Comparison of ENCODE assay signal across 25 cellular contexts in the genomic region with DNA sequence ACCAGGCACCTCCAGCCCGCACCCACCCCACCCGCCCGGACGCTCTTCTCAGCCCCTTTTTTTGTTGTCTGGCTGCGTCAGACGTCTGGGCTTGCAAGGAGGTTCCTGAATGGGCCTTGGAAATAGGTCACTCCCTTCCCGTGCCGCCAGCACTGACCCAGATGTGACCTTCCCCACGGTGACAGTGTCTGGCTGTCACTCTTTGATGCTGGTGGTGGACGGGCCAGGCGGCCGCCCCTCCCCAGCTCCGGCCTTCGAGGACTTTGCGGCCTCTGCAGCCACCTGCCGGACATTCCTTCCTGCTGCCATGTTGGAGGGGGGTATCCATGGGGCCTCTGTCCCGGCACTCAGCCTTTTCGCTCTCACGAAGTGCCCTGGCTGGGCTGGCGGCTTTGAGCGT. TPM values are rescaled to one million over a fixed set of nuclear protein-coding genes. Genes with fewer than 3 reads are reported as not detected.
A peak's percentile ranks its signal among the peaks of the same experiment; 100 is the strongest.
DNase-seq lines count a peak whose midpoint lies in the region; ATAC-seq and TF ChIP-seq lines count a peak whose summit lies in the region.
"Had no signal": no experiment of that assay in that cellular context is flagged by ENCODE, and none has a peak within 500 bp of the region (broad histone marks: within the 10 kb centered on the region; RNA-seq: fewer than 3 reads in every experiment).

No MANE protein-coding gene starts in this region.

- POLR2A ChIA-PET in GM10248 (lab: Yijun Ruan, JAX) = no interaction called here

- no peaks in the 10 kb centered on the region for H3K27me3 Mint-ChIP-seq in endodermal cell (ENCODE audit: insufficient read depth)
- H3K27me3 Mint-ChIP-seq: activated naive CD8-positive, alpha-beta T cell treated with anti-CD3 and anti-CD28 coated beads for 36 hours had no signal

- DNase-seq in H7 = peak; percentile 62
- no peak for DNase-seq in endodermal cell
- DNase-seq in midbrain (lab: John Stamatoyannopoulos, UW) = peak; percentile 32
- DNase-seq in sigmoid colon = no peak
- no peak for DNase-seq in activated CD8-positive, alpha-beta memory T cell treated with anti-CD3 and anti-CD28 coated beads for 24 hours
- DNase-seq in erythroblast (lab: John Stamatoyannopoulos, UW) = no peak
- no peak for DNase-seq in GM10248 (ENCODE audit: extremely low spot score)
- DNase-seq: activated CD4-positive, alpha-beta T cell treated with anti-CD3 and anti-CD28 coated beads, Interleukin-2, amount 50 U/mL, for 1 hour; activated naive CD8-positive, alpha-beta T cell treated with anti-CD3 and anti-CD28 coated beads for 36 hours; Caco-2; DND-41; effector memory CD4-positive, alpha-beta T cell; GOT3; mesendoderm; naive thymus-derived CD4-positive, alpha-beta T cell; NCI-H146; NCI-H2171 treated with DMSO at 0.1 percent for 48 hours; NCI-H524 treated with DMSO at 0.1 percent for 48 hours; stimulated activated CD4-positive, alpha-beta T cell treated with anti-CD3 and anti-CD28 coated beads, Interleukin-4, amount 100 ng/mL, for 24 hours; stimulated activated naive CD8-positive, alpha-beta T cell treated with anti-CD3 and anti-CD28 coated beads, Interleukin-15, Interleukin-2, amounts not matched to agents 100 U/mL and 50 U/mL, for 24 hours; WERI-Rb-1 had no signal

- intact Hi-C loops in sigmoid colon (cut with DNase I) = no loop called here

- CTCF ChIA-PET in GM10248 (lab: Yijun Ruan, JAX) = no interaction called here

- H3K9me3 Mint-ChIP-seq in endodermal cell = no peaks in the 10 kb centered on the region
- H3K9me3 Mint-ChIP-seq: activated naive CD8-positive, alpha-beta T cell treated with anti-CD3 and anti-CD28 coated beads for 36 hours; naive thymus-derived CD4-positive, alpha-beta T cell had no signal

- H3K4me1 Mint-ChIP-seq in endodermal cell = peaks cover 40% of the 10 kb centered on the region

- no peak overlapping the region for H3K4me3 Mint-ChIP-seq in endodermal cell
- H3K4me3 Mint-ChIP-seq: activated naive CD8-positive, alpha-beta T cell treated with anti-CD3 and anti-CD28 coated beads for 36 hours; naive thymus-derived CD4-positive, alpha-beta T cell had no signal

- no peak for ATAC-seq in GM18498 (IDR thresholded peaks at IDR 0.05; ENCODE audit: unreplicated experiment)
- ATAC-seq: naive thymus-derived CD4-positive, alpha-beta T cell; stimulated activated naive CD8-positive, alpha-beta T cell treated with anti-CD3 and anti-CD28 coated beads, Interleukin-15, Interleukin-2, amounts not matched to agents 100 U/mL and 50 U/mL, for 24 hours had no signal

- no peak overlapping the region for H3K9ac ChIP-seq in endodermal cell (ENCODE audit: extremely low read depth, low read length, poor library complexity, severe bottlenecking)
- H3K9ac ChIP-seq: BLaER1 had no signal

- TF ChIP-seq CTCF in endodermal cell (conservative IDR thresholded peaks at IDR 0.05) (no peak), sigmoid colon (IDR thresholded peaks at IDR 0.05) (no peak), GM10248 (IDR thresholded peaks at IDR 0.05; ENCODE audit: control extremely low read depth, extremely low read depth, low read depth, missing control alignments) (no peak)

- no peaks in the 10 kb centered on the region for H3K27me3 ChIP-seq in H7 (ENCODE audit: control insufficient read depth, insufficient read depth, low read length)
- H3K27me3 ChIP-seq in endodermal cell (ENCODE audit: control insufficient read depth, insufficient read depth, low read length, poor library complexity, severe bottlenecking) = no peaks in the 10 kb centered on the region
- no peaks in the 10 kb centered on the region for H3K27me3 ChIP-seq in sigmoid colon
- H3K27me3 ChIP-seq: BLaER1 had no signal

- no peak overlapping the region for H3K27ac Mint-ChIP-seq in endodermal cell
- H3K27ac Mint-ChIP-seq: activated naive CD8-positive, alpha-beta T cell treated with anti-CD3 and anti-CD28 coated beads for 36 hours; naive thymus-derived CD4-positive, alpha-beta T cell had no signal

- H3K27ac ChIP-seq in endodermal cell (ENCODE audit: low read depth, low read length) = peak overlapping the region; percentile 72
- peak overlapping the region in 3 of 4 donors; percentile 85 to 87 (median 86) for H3K27ac ChIP-seq in sigmoid colon
- H3K27ac ChIP-seq: BLaER1, prostate gland, SK-N-MC, WERI-Rb-1 had no signal

- no peak overlapping the region for H3K4me3 ChIP-seq in H7 (ENCODE audit: insufficient read depth, low read depth, low read length)
- no peak overlapping the region for H3K4me3 ChIP-seq in endodermal cell (ENCODE audit: low read length)
- no peak overlapping the region for H3K4me3 ChIP-seq in sigmoid colon
- H3K4me3 ChIP-seq: BLaER1, prostate gland, SK-N-MC had no signal

- TF ChIP-seq EP300 in sigmoid colon (IDR thresholded peaks at IDR 0.05) = no peak

- peaks cover 6% of the 10 kb centered on the region for H3K36me3 Mint-ChIP-seq in endodermal cell (ENCODE audit: low read depth)
- H3K36me3 Mint-ChIP-seq: activated naive CD8-positive, alpha-beta T cell treated with anti-CD3 and anti-CD28 coated beads for 36 hours; naive thymus-derived CD4-positive, alpha-beta T cell had no signal

- TF ChIP-seq POLR2A in sigmoid colon (IDR thresholded peaks at IDR 0.05) (no peak), erythroblast (IDR thresholded peaks at IDR 0.05; ENCODE audit: low read length) (no peak)

- H3K36me3 ChIP-seq in H7 (replicated peaks; ENCODE audit: control insufficient read depth, insufficient read depth, low read length) (no peaks in the 10 kb centered on the region), endodermal cell (ENCODE audit: control insufficient read depth, insufficient read depth, low read length) (no peaks in the 10 kb centered on the region), sigmoid colon (no peaks in the 10 kb centered on the region)
- H3K36me3 ChIP-seq: prostate gland had no signal

- H3K9me3 ChIP-seq in endodermal cell (ENCODE audit: control insufficient read depth, low read length) = no peaks in the 10 kb centered on the region
- no peaks in the 10 kb centered on the region for H3K9me3 ChIP-seq in sigmoid colon
- H3K9me3 ChIP-seq: BLaER1, Caco-2, prostate gland had no signal

- WGBS in endodermal cell (ENCODE audit: insufficient coverage in 1 of 2, insufficient read length in 1 of 2), 2 experiments = 55 to 93% methylated on average over 17 to 21 of the region's 21 CpGs
- 79 to 89% methylated on average over 21 of the region's 21 CpGs for WGBS in sigmoid colon, 2 donors

- H3K4me1 ChIP-seq in endodermal cell (ENCODE audit: control insufficient read depth, insufficient read depth, low read length) (peaks cover 32% of the 10 kb centered on the region), sigmoid colon (peaks cover 0 to 100% (median 97%) of the 10 kb centered on the region in 4 donors)
- H3K4me1 ChIP-seq: Caco-2, prostate gland had no signal

RNA-seq across cellular contexts. Expression of a gene that starts 30.2 kb away (rescaled TPM):
- 4.2 and 6.5 TPM in 2 replicates for total RNA-seq in H7 (2014; rRNA removed; shearing (Covaris generic))
- 10 to 100 TPM; 20.4 to 26.9 TPM for total RNA-seq in endodermal cell
- polyA plus RNA-seq in endodermal cell (2013, experiment 1 of 2) = 10.5 TPM
- polyA plus RNA-seq in endodermal cell (2013, experiment 2 of 2) = 10.7 TPM
- 10 to 100 TPM; 17.4 to 34.3 (median 24.1) TPM for total RNA-seq in sigmoid colon
- polyA plus RNA-seq in sigmoid colon = 10 to 100 TPM; 25.7 to 31.2 (median 26.4) TPM

Comparison
In these comparisons a context has a peak if more than half of its experiments do, and no peak if none do; other contexts are left out.
1. DNase-seq: peak in H7 (single experiment) and midbrain (single experiment); none in endodermal cell (single experiment), sigmoid colon (single experiment), activated CD8-positive, alpha-beta memory T cell treated with anti-CD3 and anti-CD28 coated beads for 24 hours (single experiment), erythroblast (0 of 2) and GM10248 (single experiment).